Comparison of ENCODE assay signal across 18 cellular contexts in genomic region chrX:7045238-7045955, GRCh38.
DNase-seq lines count a peak whose midpoint lies in the region; ATAC-seq and TF ChIP-seq lines count a peak whose summit lies in the region.
"Had no signal": no experiment of that assay in that cellular context is flagged by ENCODE, and none has a peak within 500 bp of the region (broad histone marks: within the 10 kb centered on the region; RNA-seq: fewer than 3 reads in every experiment).

No MANE protein-coding gene starts in this region.

- H3K4me1 ChIP-seq in right lobe of liver (peaks cover 0 to 13% (median 3%) of the 10 kb centered on the region in 4 donors), esophagus squamous epithelium (no peaks in the 10 kb centered on the region)
- H3K4me1 ChIP-seq: A549, BE2C had no signal

- intact Hi-C loops in right lobe of liver (cut with DNase I) (no loop called here), esophagus squamous epithelium (cut with DNase I) (no loop called here)

- peak; percentile 63 to 89 (median 81) for ATAC-seq in right lobe of liver
- ATAC-seq: A549, K562 had no signal

- TF ChIP-seq POLR2A in right lobe of liver (IDR thresholded peaks at IDR 0.05) (no peak), esophagus squamous epithelium (IDR thresholded peaks at IDR 0.05) (no peak)

- TF ChIP-seq CTCF in HFFc6 (IDR thresholded peaks at IDR 0.05) = no peak
- TF ChIP-seq CTCF in right lobe of liver (IDR thresholded peaks at IDR 0.05) = no peak
- no peak for TF ChIP-seq CTCF in type B pancreatic cell (conservative IDR thresholded peaks at IDR 0.05)
- TF ChIP-seq CTCF in esophagus squamous epithelium (IDR thresholded peaks at IDR 0.05) = no peak

- WGBS in right lobe of liver (ENCODE audit: insufficient coverage, low coverage, low lambda C conversion rate, missing lambda C conversion rate) = 30% methylated on average over 3 of the region's 4 CpGs
- WGBS in esophagus squamous epithelium, 2 donors = 49 to 50% methylated on average over 2 to 3 of the region's 4 CpGs

- H3K36me3 ChIP-seq in right lobe of liver (peaks cover 0 to 6% (median 0%) of the 10 kb centered on the region in 4 donors), esophagus squamous epithelium (peaks cover 0 to 16% (median 0%) of the 10 kb centered on the region in 3 donors)
- H3K36me3 ChIP-seq: BE2C had no signal

- no peaks in the 10 kb centered on the region for H3K9me3 Mint-ChIP-seq in HFFc6
- peaks cover 15% of the 10 kb centered on the region for H3K9me3 Mint-ChIP-seq in type B pancreatic cell

- H3K4me3 Mint-ChIP-seq in HFFc6 (peak overlapping the region; percentile 58; the same call in 1 of the 2 replicates), type B pancreatic cell (no peak overlapping the region)
- H3K4me3 Mint-ChIP-seq: CD4-positive, CD25-positive, alpha-beta regulatory T cell had no signal

- H3K4me3 ChIP-seq in right lobe of liver = no peak overlapping the region
- no peak overlapping the region for H3K4me3 ChIP-seq in esophagus squamous epithelium
- H3K4me3 ChIP-seq: A549, K562 had no signal

- no peak for DNase-seq in HFFc6
- peak; percentile 57 for DNase-seq in cerebellum (ENCODE audit: low spot score)
- no peak for DNase-seq in right lobe of liver
- no peak for DNase-seq in type B pancreatic cell (ENCODE audit: extremely low spot score, unreplicated experiment)
- no peak for DNase-seq in esophagus squamous epithelium (lab: John Stamatoyannopoulos, UW)
- DNase-seq in activated CD4-positive, alpha-beta T cell treated with anti-CD3 and anti-CD28 coated beads, Interleukin-2, amount 50 U/mL, for 4 hours = no peak
- DNase-seq in NCI-H748 treated with DMSO at 0.1 percent for 48 hours (lab: John Stamatoyannopoulos, UW) = no peak
- DNase-seq: BE2C; CD4-positive, CD25-positive, alpha-beta regulatory T cell; H7; MM.1S; NCI-H1048; NCI-H1436; NCI-H187 treated with DMSO at 0.1 percent for 48 hours; NCI-H2107; SIG-M5 had no signal

- H3K9me3 ChIP-seq in right lobe of liver (no peaks in the 10 kb centered on the region), esophagus squamous epithelium (no peaks in the 10 kb centered on the region)
- H3K9me3 ChIP-seq: A549, BE2C had no signal

- peaks cover 1% of the 10 kb centered on the region; the same call in 1 of the 2 replicates for H3K27me3 Mint-ChIP-seq in HFFc6 (ENCODE audit: insufficient read depth)
- no peaks in the 10 kb centered on the region for H3K27me3 Mint-ChIP-seq in type B pancreatic cell
- H3K27me3 Mint-ChIP-seq: CD4-positive, CD25-positive, alpha-beta regulatory T cell had no signal

- peaks cover 11% of the 10 kb centered on the region for H3K36me3 Mint-ChIP-seq in HFFc6 (ENCODE audit: low read depth)
- peaks cover 45% of the 10 kb centered on the region for H3K36me3 Mint-ChIP-seq in type B pancreatic cell

- peak overlapping the region in 2 of 3 donors; percentile 33 to 57 for H3K27ac ChIP-seq in right lobe of liver
- H3K27ac ChIP-seq in esophagus squamous epithelium = no peak overlapping the region
- H3K27ac ChIP-seq: A549 had no signal

- H3K27me3 ChIP-seq in right lobe of liver (no peaks in the 10 kb centered on the region), esophagus squamous epithelium (no peaks in the 10 kb centered on the region)
- H3K27me3 ChIP-seq: BE2C had no signal

- H3K27ac Mint-ChIP-seq in HFFc6 (peak overlapping the region; percentile 68), type B pancreatic cell (peak overlapping the region; percentile 39)

- H3K4me1 Mint-ChIP-seq in HFFc6 (ENCODE audit: low read depth) (peaks cover 47% of the 10 kb centered on the region), type B pancreatic cell (ENCODE audit: unreplicated experiment) (peaks cover 16% of the 10 kb centered on the region)

Comparison
In these comparisons a context has a peak if more than half of its experiments do, and no peak if none do; other contexts are left out.
1. H3K27ac ChIP-seq: peak in right lobe of liver (2 of 3); none in esophagus squamous epithelium (0 of 4).